In the genomic region with DNA sequence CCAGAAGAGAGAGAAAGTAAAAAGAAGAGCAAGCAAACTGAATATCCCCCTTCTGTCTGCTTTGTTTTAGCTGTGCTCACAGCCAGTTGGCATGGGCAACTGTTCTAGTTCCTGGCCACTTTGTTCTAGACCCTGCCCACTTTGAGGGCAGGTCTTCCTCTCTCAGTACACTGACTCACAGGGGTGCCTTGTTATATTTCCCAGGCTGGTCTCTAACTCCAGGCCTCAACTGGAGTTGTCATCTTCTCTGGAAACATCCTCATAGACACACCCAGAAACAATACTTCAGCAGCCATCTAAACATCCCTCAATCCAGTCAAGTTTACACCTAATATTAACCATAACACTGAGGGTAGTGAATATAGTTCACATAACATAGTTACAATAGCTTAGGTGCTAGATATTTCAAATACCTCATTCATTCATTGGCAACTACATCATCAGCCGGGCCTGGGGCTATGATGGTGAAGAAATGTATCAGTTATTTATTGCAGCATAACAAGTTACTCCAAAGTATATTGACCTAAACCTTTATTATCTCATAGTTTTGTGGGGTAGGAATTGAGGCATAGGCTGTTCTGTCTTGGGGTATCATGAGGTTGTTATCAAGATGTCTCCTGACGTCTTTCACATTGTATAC, we compare ENCODE assay signal across 21 cellular contexts.
"Had no signal": no experiment of that assay in that cellular context is flagged by ENCODE, and none has a peak within 500 bp of the region (broad histone marks: within the 10 kb centered on the region; RNA-seq: fewer than 3 reads in every experiment).

No MANE protein-coding gene starts in this region.

- H3K27me3 Mint-ChIP-seq: stimulated activated naive B cell treated with anti-CD40 and anti-IgM and Interleukin-4, amounts not matched to agents 10 μg/mL and 1 μg/mL and 100 μg/mL, for 72 hours; stimulated activated naive CD8-positive, alpha-beta T cell treated with anti-CD3 and anti-CD28 coated beads, Interleukin-15, amount 100 ng/mL, for 72 hours had no signal

- H3K4me1 ChIP-seq: esophagus squamous epithelium, testis had no signal

- H3K4me3 Mint-ChIP-seq: immature natural killer cell; mesothelial cell of epicardium; natural killer cell treated with Interleukin-12 subunit alpha and Interleukin-12 subunit beta and Interleukin-15 and Interleukin-18, amount 100 ng/mL, for 72 hours; stimulated activated naive B cell treated with anti-CD40 and anti-IgM and Interleukin-4, amounts not matched to agents 10 μg/mL and 1 μg/mL and 100 μg/mL, for 72 hours; stimulated activated naive CD8-positive, alpha-beta T cell treated with anti-CD3 and anti-CD28 coated beads, Interleukin-15, amount 100 ng/mL, for 72 hours had no signal

- H3K27ac ChIP-seq: esophagus squamous epithelium, parathyroid adenoma, psoas muscle, skin epidermis, testis, tibial nerve had no signal

- H3K9me3 Mint-ChIP-seq: mesothelial cell of epicardium; natural killer cell treated with Interleukin-12 subunit alpha and Interleukin-12 subunit beta and Interleukin-15 and Interleukin-18, amount 100 ng/mL, for 72 hours had no signal

- DNase-seq: central memory CD4-positive, alpha-beta T cell; cortex of kidney; effector memory CD4-positive, alpha-beta T cell; esophagus squamous epithelium; foreskin fibroblast; immature natural killer cell; occipital lobe; psoas muscle; retina; stimulated activated CD4-positive, alpha-beta T cell treated with anti-CD3 and anti-CD28 coated beads, Interleukin-2, amount 100 ng/mL, for 24 hours; stimulated activated CD4-positive, alpha-beta T cell treated with anti-CD3 and anti-CD28 coated beads, Interleukin-4, amount 100 ng/mL, for 4 hours; stimulated activated naive B cell treated with anti-CD40 and anti-IgM and Interleukin-4, amounts not matched to agents 10 μg/mL and 1 μg/mL and 100 μg/mL, for 72 hours; stimulated activated naive CD8-positive, alpha-beta T cell treated with anti-CD3 and anti-CD28 coated beads, Interleukin-15, amount 100 ng/mL, for 72 hours; testis had no signal

- H3K36me3 ChIP-seq: esophagus squamous epithelium had no signal

- H3K4me1 Mint-ChIP-seq: immature natural killer cell had no signal

- H3K9me3 ChIP-seq: esophagus squamous epithelium, psoas muscle, testis, tibial nerve had no signal

- H3K4me3 ChIP-seq: esophagus squamous epithelium, psoas muscle, skin epidermis, testis, tibial nerve had no signal

- H3K36me3 Mint-ChIP-seq: immature natural killer cell, mesothelial cell of epicardium had no signal

- H3K27me3 ChIP-seq: esophagus squamous epithelium, testis, tibial nerve had no signal

- ATAC-seq: natural killer cell treated with Interleukin-12 subunit alpha and Interleukin-12 subunit beta and Interleukin-15 and Interleukin-18, amount 100 ng/mL, for 72 hours; psoas muscle; sciatic nerve; stimulated activated naive B cell treated with anti-CD40 and anti-IgM and Interleukin-4, amounts not matched to agents 10 μg/mL and 1 μg/mL and 100 μg/mL, for 72 hours; stimulated activated naive CD8-positive, alpha-beta T cell treated with anti-CD3 and anti-CD28 coated beads, Interleukin-15, amount 100 ng/mL, for 72 hours had no signal

- FAIRE-seq: endometrium had no signal

- H2AFZ ChIP-seq: parathyroid adenoma had no signal

- H3K9ac ChIP-seq: parathyroid adenoma had no signal
